ENCODE assay signal across 8 cellular contexts in genomic region chr13:91277013-91277676, GRCh38.
"Had no signal": no experiment of that assay in that cellular context is flagged by ENCODE, and none has a peak within 500 bp of the region (broad histone marks: within the 10 kb centered on the region; RNA-seq: fewer than 3 reads in every experiment).

No MANE protein-coding gene starts in this region.

- H3K4me2 ChIP-seq: GM23338 had no signal

- DNase-seq: H9, HCEC 1CT, HFFc6 had no signal

- H2AFZ ChIP-seq: GM23338 had no signal

- FAIRE-seq: H1, H54, HepG2 had no signal

- H3K27ac ChIP-seq: HL-60 had no signal

- H3K4me3 ChIP-seq: GM23338 had no signal

- ATAC-seq: GM23338, HepG2 had no signal
